ENCODE assay signal across 24 cellular contexts in the genomic region with DNA sequence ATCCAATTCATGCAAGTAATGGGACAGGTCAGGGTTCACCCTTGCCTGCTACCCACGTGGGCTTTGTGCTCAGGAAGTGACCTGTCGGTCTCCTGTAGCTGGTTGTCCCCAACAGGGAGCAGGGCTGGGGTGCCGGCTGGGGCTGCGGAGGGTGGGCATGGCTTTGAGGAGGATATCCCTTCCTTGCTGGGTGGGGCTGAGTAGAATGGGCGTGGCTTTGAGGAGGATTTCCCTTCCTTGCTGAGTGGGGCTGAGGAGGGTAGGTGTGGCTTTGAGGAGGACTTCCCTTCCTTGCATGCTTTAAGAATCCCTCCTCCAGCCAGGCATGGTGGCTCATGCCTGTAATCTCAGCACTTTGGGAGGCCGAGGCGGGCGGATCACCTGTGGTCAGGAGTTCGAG.
DNase-seq lines count a peak whose midpoint lies in the region; ATAC-seq, FAIRE-seq and TF ChIP-seq lines count a peak whose summit lies in the region.
"Had no signal": no experiment of that assay in that cellular context is flagged by ENCODE, and none has a peak within 500 bp of the region (broad histone marks: within the 10 kb centered on the region; RNA-seq: fewer than 3 reads in every experiment).

No MANE protein-coding gene starts in this region.

- CTCF ChIA-PET in HepG2 (lab: Yijun Ruan, JAX; ENCODE audit: low intra/inter-chr PET ratio, low total read pairs) (no interaction called here), A673 (lab: Charles Lee) (no interaction called here)

- no peak overlapping the region for H3K18ac ChIP-seq in mesendoderm (ENCODE audit: low read length)

- POLR2A ChIA-PET in HepG2 (lab: Yijun Ruan, JAX): interaction anchor here (3.2 to 4.6 kb wide), 3 partner anchors 16 to 68 kb away, joined by 49 to 76 read pairs (median 58); no protein-coding TSS in a partner anchor
- POLR2A ChIA-PET in A673 (lab: Charles Lee; ENCODE audit: low non-redundant PET): no interaction called here

- H2AFZ ChIP-seq in HepG2 (ENCODE audit: low read length): no peak overlapping the region

- H3K4me1 ChIP-seq in HepG2 (ENCODE audit: insufficient read depth, low read length) (peaks cover 68% of the 10 kb centered on the region), right lobe of liver (peaks cover 0 to 15% (median 0%) of the 10 kb centered on the region in 4 donors), breast epithelium (peaks cover 6 to 40% of the 10 kb centered on the region in 2 donors), mesendoderm (ENCODE audit: control insufficient read depth, low read depth, low read length) (no peaks in the 10 kb centered on the region), A673 (ENCODE audit: insufficient read depth, low read length, poor library complexity, severe bottlenecking) (no peaks in the 10 kb centered on the region)
- H3K4me1 ChIP-seq: Caco-2, gastroesophageal sphincter had no signal

- H3K4me3 ChIP-seq in HepG2 (replicated peaks in 1 of 3; ENCODE audit: insufficient read depth in 1 of 3, low read depth in 2 of 3, low read length in 3 of 3) (no peak overlapping the region), right lobe of liver (no peak overlapping the region), breast epithelium (no peak overlapping the region), mesendoderm (ENCODE audit: low read length) (no peak overlapping the region), A673 (ENCODE audit: low read depth, low read length, poor library complexity, severe bottlenecking) (no peak overlapping the region)
- H3K4me3 ChIP-seq: gastroesophageal sphincter had no signal

- no peak overlapping the region for H3K4ac ChIP-seq in mesendoderm (ENCODE audit: low read depth, low read length)

- H4K20me1 ChIP-seq in HepG2 (ENCODE audit: insufficient read depth, low read length): no peaks in the 10 kb centered on the region

- H3K9ac ChIP-seq in HepG2 (ENCODE audit: insufficient read depth, low read depth, low read length): no peak overlapping the region
- no peak overlapping the region for H3K9ac ChIP-seq in mesendoderm (ENCODE audit: low read length)

- intact Hi-C loops in HepG2 (cut with micrococcal nuclease; ENCODE audit: unreplicated experiment): no loop called here
- intact Hi-C loops in right lobe of liver (cut with DNase I): no loop called here
- intact Hi-C loops in breast epithelium (cut with DNase I; ENCODE audit: low total_unique reads): loop anchor here (5.0 kb wide), 1 partner anchor 812 kb away; no protein-coding TSS in a partner anchor
- intact Hi-C loops in A673 (cut with micrococcal nuclease; ENCODE audit: unreplicated experiment): no loop called here

- ATAC-seq in HepG2: no peak
- ATAC-seq in right lobe of liver: no peak
- no peak for ATAC-seq in GM19397 (IDR thresholded peaks at IDR 0.05; ENCODE audit: unreplicated experiment)
- ATAC-seq: gastroesophageal sphincter had no signal

- BruUV-seq in HepG2 (replicated peaks; lab: Mats Ljungman, UMichigan) (no TSS peak), A673 (replicated peaks; lab: Mats Ljungman, UMichigan) (no TSS peak)

- no peak overlapping the region for H4K8ac ChIP-seq in mesendoderm (ENCODE audit: low read depth, low read length)

- H3K9me3 ChIP-seq in HepG2 (ENCODE audit: low read length): no peaks in the 10 kb centered on the region
- H3K9me3 ChIP-seq in right lobe of liver: no peaks in the 10 kb centered on the region
- no peaks in the 10 kb centered on the region for H3K9me3 ChIP-seq in breast epithelium
- no peaks in the 10 kb centered on the region for H3K9me3 ChIP-seq in A673 (ENCODE audit: low read depth, low read length, poor library complexity, severe bottlenecking)
- H3K9me3 ChIP-seq: Caco-2, gastroesophageal sphincter had no signal

- no peak overlapping the region for H2BK120ac ChIP-seq in mesendoderm (ENCODE audit: low read depth, low read length)

- TF ChIP-seq RAD21 in HepG2 (CRISPR knock-in tag; IDR thresholded peaks at IDR 0.05): no peak

- no peak overlapping the region for H2AK5ac ChIP-seq in mesendoderm (ENCODE audit: low read length)

- FAIRE-seq in HepG2 (lab: Jason Lieb, UNC): no peak
- FAIRE-seq: colon, small intestine had no signal

- H3K27ac ChIP-seq in HepG2 (ENCODE audit: extremely low read length, insufficient read depth, low read length): peak overlapping the region; percentile 90
- H3K27ac ChIP-seq in right lobe of liver: no peak overlapping the region
- H3K27ac ChIP-seq in breast epithelium: peak overlapping the region; percentile 75 to 84
- H3K27ac ChIP-seq in mesendoderm (ENCODE audit: low read depth, low read length): no peak overlapping the region
- H3K27ac ChIP-seq in A673 (ENCODE audit: low read depth, low read length, poor library complexity, severe bottlenecking): no peak overlapping the region
- H3K27ac ChIP-seq: brain microvascular endothelial cell, gastroesophageal sphincter had no signal

- no peak for TF ChIP-seq POLR2A in HepG2 (IDR thresholded peaks at IDR 0.05; ENCODE audit: insufficient read depth in 1 of 2, low read depth in 2 of 2, low read length in 2 of 2)
- no peak for TF ChIP-seq POLR2A in right lobe of liver (IDR thresholded peaks at IDR 0.05)
- TF ChIP-seq POLR2A in breast epithelium (IDR thresholded peaks at IDR 0.05): no peak

- H3K23ac ChIP-seq in mesendoderm (ENCODE audit: low read length): no peak overlapping the region

- TF ChIP-seq EP300 in HepG2 (IDR thresholded peaks at IDR 0.05; ENCODE audit: low read depth in 2 of 2, low read length in 2 of 2) (no peak), HepG2 (CRISPR knock-in tag; IDR thresholded peaks at IDR 0.05; ENCODE audit: borderline replicate concordance) (no peak)

- H2BK15ac ChIP-seq in mesendoderm (replicated peaks; ENCODE audit: low read depth): no peak overlapping the region

- peaks cover 1 to 5% of the 10 kb centered on the region in 2 experiments; a peak in 4 of 5 replicates for H3K36me3 ChIP-seq in HepG2 (replicated peaks in 1 of 2; ENCODE audit: control insufficient read depth in 1 of 2, insufficient read depth in 2 of 2, low read length in 2 of 2)
- H3K36me3 ChIP-seq in right lobe of liver: no peaks in the 10 kb centered on the region
- H3K36me3 ChIP-seq in breast epithelium: no peaks in the 10 kb centered on the region
- no peaks in the 10 kb centered on the region for H3K36me3 ChIP-seq in mesendoderm (ENCODE audit: control insufficient read depth, insufficient read depth, low read length)
- no peaks in the 10 kb centered on the region for H3K36me3 ChIP-seq in A673 (ENCODE audit: insufficient read depth, low read length, poor library complexity, severe bottlenecking)
- H3K36me3 ChIP-seq: gastroesophageal sphincter had no signal

- H4K5ac ChIP-seq in mesendoderm (ENCODE audit: low read length): no peak overlapping the region

- H3K56ac ChIP-seq in mesendoderm (ENCODE audit: low read length): no peak overlapping the region

- 74% methylated on average over 7 of the region's 9 CpGs for WGBS in HepG2 (ENCODE audit: low lambda C conversion rate)
- no CpG with 5 or more reads among the region's 9 CpGs for WGBS in right lobe of liver (ENCODE audit: insufficient coverage, low coverage, low lambda C conversion rate, missing lambda C conversion rate)
- no CpG with 5 or more reads among the region's 9 CpGs for WGBS in mesendoderm (ENCODE audit: extremely low coverage, insufficient coverage, low lambda C conversion rate)

- no peak for TF ChIP-seq CTCF in HepG2 (CRISPR knock-in tag; IDR thresholded peaks at IDR 0.05)
- no peak for TF ChIP-seq CTCF in right lobe of liver (IDR thresholded peaks at IDR 0.05)
- no peak for TF ChIP-seq CTCF in breast epithelium (IDR thresholded peaks at IDR 0.05)
- no peak for TF ChIP-seq CTCF in A673 (conservative IDR thresholded peaks at IDR 0.05; ENCODE audit: low read depth, low read length)

- no peaks in the 10 kb centered on the region for H3K79me1 ChIP-seq in mesendoderm (ENCODE audit: low read length)

- H3K79me2 ChIP-seq in HepG2 (ENCODE audit: insufficient read depth, low read length): no peaks in the 10 kb centered on the region
- no peaks in the 10 kb centered on the region for H3K79me2 ChIP-seq in mesendoderm (ENCODE audit: control insufficient read depth, insufficient read depth, low read length)

- in situ Hi-C loops in HepG2 (cut with HindIII; ENCODE audit: extremely low pct_ligation_motif_present, low pct_unique_long_range_greater_than_20kb): no loop called here

- H3K27me3 ChIP-seq in HepG2 (ENCODE audit: control insufficient read depth in 1 of 2, insufficient read depth in 2 of 2, low read length in 2 of 2) (no peaks in the 10 kb centered on the region), right lobe of liver (no peaks in the 10 kb centered on the region), breast epithelium (no peaks in the 10 kb centered on the region), mesendoderm (ENCODE audit: insufficient read depth, low read length, poor library complexity) (no peaks in the 10 kb centered on the region), A673 (replicated peaks; ENCODE audit: insufficient read depth, low read depth, low read length, poor library complexity) (peaks cover 31% of the 10 kb centered on the region)
- H3K27me3 ChIP-seq: brain microvascular endothelial cell had no signal

- DNase-seq in HepG2 (ENCODE audit: low spot score) (no peak), right lobe of liver (no peak), breast epithelium (ENCODE audit: low spot score in 2 of 2) (no peak), mesendoderm (peak; percentile 28), activated T-cell treated with anti-CD3 and anti-CD28 coated beads for 4 hours (no peak), NCI-H345 (lab: John Stamatoyannopoulos, UW) (no peak), A673 (ENCODE audit: low spot score) (no peak)
- DNase-seq: ACHN; activated CD4-positive, alpha-beta T cell treated with anti-CD3 and anti-CD28 coated beads, Interleukin-2, amount 50 U/mL, for 48 hours; activated effector memory CD4-positive, alpha-beta T cell treated with Interleukin-2 at 50 U/mL for 16 hours; brain microvascular endothelial cell; Caco-2; effector memory CD4-positive, alpha-beta T cell; hippocampal formation; NCI-H2029 treated with DMSO at 0.1 percent for 48 hours; NCI-H2227 treated with DMSO at 0.1 percent for 48 hours; NCI-H774; OCI-M1; Right ventricle myocardium superior; small intestine; T1000 had no signal

- no peak overlapping the region for H2BK5ac ChIP-seq in mesendoderm (ENCODE audit: low read length)

- H3K4me2 ChIP-seq in HepG2 (ENCODE audit: low read depth, low read length) (no peak overlapping the region), mesendoderm (ENCODE audit: low read length) (no peak overlapping the region)

TF ChIP-seq in HepG2, 621 proteins besides CTCF, POLR2A, EP300 and RAD21 (continues in another document):
- no peak for TF ChIP-seq NFRKB (IDR thresholded peaks at IDR 0.05)
- TF ChIP-seq, protein P1, sequence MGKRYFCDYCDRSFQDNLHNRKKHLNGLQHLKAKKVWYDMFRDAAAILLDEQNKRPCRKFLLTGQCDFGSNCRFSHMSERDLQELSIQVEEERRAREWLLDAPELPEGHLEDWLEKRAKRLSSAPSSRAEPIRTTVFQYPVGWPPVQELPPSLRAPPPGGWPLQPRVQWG (CRISPR knock-in tag; IDR thresholded peaks at IDR 0.05; ENCODE audit: borderline replicate concordance, low read depth): no peak
- TF ChIP-seq, protein P2, sequence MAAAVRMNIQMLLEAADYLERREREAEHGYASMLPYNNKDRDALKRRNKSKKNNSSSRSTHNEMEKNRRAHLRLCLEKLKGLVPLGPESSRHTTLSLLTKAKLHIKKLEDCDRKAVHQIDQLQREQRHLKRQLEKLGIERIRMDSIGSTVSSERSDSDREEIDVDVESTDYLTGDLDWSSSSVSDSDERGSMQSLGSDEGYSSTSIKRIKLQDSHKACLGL (CRISPR knock-in tag; IDR thresholded peaks at IDR 0.05): no peak

Comparison
In these comparisons a context has a peak if more than half of its experiments do, and no peak if none do; other contexts are left out.
1. H3K27ac ChIP-seq: peak in HepG2 (single experiment) and breast epithelium (2 of 2); none in right lobe of liver (0 of 3), mesendoderm (single experiment) and A673 (single experiment).